In genomic region chr14:104179126-104179525, GRCh38 we compare ENCODE assay signal across 23 cellular contexts. TPM values are rescaled to one million over a fixed set of nuclear protein-coding genes. Genes with fewer than 3 reads are reported as not detected.
"Had no signal": no experiment of that assay in that cellular context is flagged by ENCODE, and none has a peak within 500 bp of the region (broad histone marks: within the 10 kb centered on the region; RNA-seq: fewer than 3 reads in every experiment).

No MANE protein-coding gene starts in this region.

- DNase-seq: KBM-7, MV-4-11, NCI-H1048, NCI-H1105, NCI-H1417, NCI-H1436 treated with DMSO at 0.1 percent for 48 hours, NCI-H1694, NCI-H187 treated with DMSO at 0.1 percent for 48 hours, NCI-H2029 treated with DMSO at 0.1 percent for 48 hours, NCI-H2171 treated with DMSO at 0.1 percent for 48 hours, NCI-H345, NCI-H446 treated with DMSO at 0.1 percent for 48 hours, NCI-H510A treated with DMSO at 0.1 percent for 48 hours, NCI-H526, NCI-H82, SHP77, SK-N-SH, SW 1271, T-cell had no signal

- H3K27ac ChIP-seq: HL-60, RWPE1 had no signal

- H3K9ac ChIP-seq: SK-N-SH had no signal

- H3K4me2 ChIP-seq: SK-N-SH had no signal

- H3K9me3 ChIP-seq: SK-N-SH had no signal

- ATAC-seq: Panc1, T-cell had no signal

RNA-seq across cellular contexts. Expression of gene KIF26A, which starts 40.7 kb away (rescaled TPM):
- polyA plus RNA-seq: IgD-negative memory B cell had no signal
